In the genomic region with DNA sequence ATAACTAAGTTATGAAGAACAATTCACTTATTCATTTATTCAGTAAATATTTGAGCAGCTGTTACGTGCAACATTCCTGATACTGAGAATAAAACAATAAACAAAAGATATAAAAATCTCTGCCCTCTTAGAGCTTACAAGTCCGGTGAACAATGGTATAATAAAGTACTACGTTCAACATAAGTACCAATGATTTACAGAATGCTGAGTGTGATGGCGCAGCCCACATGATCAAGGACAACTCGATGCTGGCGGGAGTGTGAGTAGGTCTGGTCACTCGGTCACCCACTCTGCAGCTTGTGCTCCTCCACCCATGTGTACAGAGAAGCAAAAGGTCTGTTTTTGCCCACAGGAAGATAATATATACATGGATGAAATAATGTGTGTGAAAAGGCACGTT, we compare ENCODE assay signal across 17 cellular contexts.
A peak's percentile ranks its signal among the peaks of the same experiment; 100 is the strongest.
DNase-seq lines count a peak whose midpoint lies in the region; ATAC-seq and TF ChIP-seq lines count a peak whose summit lies in the region.
"Had no signal": no experiment of that assay in that cellular context is flagged by ENCODE, and none has a peak within 500 bp of the region (broad histone marks: within the 10 kb centered on the region; RNA-seq: fewer than 3 reads in every experiment).

No MANE protein-coding gene starts in this region.

- WGBS in sigmoid colon, 2 donors = 16 to 66% methylated on average over 8 of the region's 8 CpGs

- intact Hi-C loops in mucosa of descending colon (cut with DNase I, micrococcal nuclease) (no loop called here), sigmoid colon (cut with DNase I) (no loop called here)

- no peak overlapping the region for H3K4me3 ChIP-seq in mucosa of descending colon
- no peak overlapping the region for H3K4me3 ChIP-seq in sigmoid colon
- H3K4me3 ChIP-seq: BLaER1, HAP-1 had no signal

- no peaks in the 10 kb centered on the region for H3K27me3 ChIP-seq in sigmoid colon
- H3K27me3 ChIP-seq: BLaER1 had no signal

- no peak for TF ChIP-seq EP300 in sigmoid colon (IDR thresholded peaks at IDR 0.05)

- no peak for TF ChIP-seq POLR2A in sigmoid colon (IDR thresholded peaks at IDR 0.05)

- peak; percentile 67 for ATAC-seq in mucosa of descending colon
- no peak for ATAC-seq in GM21576 (IDR thresholded peaks at IDR 0.05; ENCODE audit: unreplicated experiment)
- ATAC-seq: CD8-positive, alpha-beta T cell had no signal

- peak; percentile 4 for DNase-seq in DMS153 (lab: John Stamatoyannopoulos, UW)
- DNase-seq in DMS153 treated with DMSO at 0.1 percent for 48 hours (lab: John Stamatoyannopoulos, UW; ENCODE audit: unreplicated experiment) = no peak
- peak; percentile 7 for DNase-seq in COLO668 (lab: John Stamatoyannopoulos, UW; ENCODE audit: unreplicated experiment)
- DNase-seq in mucosa of descending colon = peak in 1 of 3 donors; percentile 41
- no peak for DNase-seq in sigmoid colon
- DNase-seq: CD4-positive, CD25-positive, alpha-beta regulatory T cell; CD8-positive, alpha-beta T cell; DMS 273 treated with DMSO at 0.1 percent for 48 hours; DMS79 treated with DMSO at 0.1 percent for 48 hours; GF-D8; GOT3; HFFc6 had no signal

- H3K36me3 ChIP-seq in mucosa of descending colon (ENCODE audit: low read depth) (no peaks in the 10 kb centered on the region), sigmoid colon (no peaks in the 10 kb centered on the region)
- H3K36me3 ChIP-seq: BLaER1, HAP-1 had no signal

- TF ChIP-seq CTCF in mucosa of descending colon (IDR thresholded peaks at IDR 0.05) = no peak
- TF ChIP-seq CTCF in sigmoid colon (IDR thresholded peaks at IDR 0.05) = no peak

- peaks cover 10% of the 10 kb centered on the region for H3K4me1 ChIP-seq in mucosa of descending colon (ENCODE audit: low read depth)
- no peaks in the 10 kb centered on the region for H3K4me1 ChIP-seq in sigmoid colon
- H3K4me1 ChIP-seq: HAP-1 had no signal

- H3K9me3 ChIP-seq in mucosa of descending colon = no peaks in the 10 kb centered on the region
- H3K9me3 ChIP-seq in sigmoid colon = no peaks in the 10 kb centered on the region
- H3K9me3 ChIP-seq: BLaER1, HAP-1 had no signal

- H3K27ac ChIP-seq in sigmoid colon = no peak overlapping the region
- H3K27ac ChIP-seq: 22Rv1, BLaER1, C4-2B had no signal

Comparison
In these comparisons a context has a peak if more than half of its experiments do, and no peak if none do; other contexts are left out.
1. DNase-seq: peak in DMS153 (single experiment) and COLO668 (single experiment); none in DMS153 treated with DMSO at 0.1 percent for 48 hours (single experiment) and sigmoid colon (single experiment).